In the genomic region with DNA sequence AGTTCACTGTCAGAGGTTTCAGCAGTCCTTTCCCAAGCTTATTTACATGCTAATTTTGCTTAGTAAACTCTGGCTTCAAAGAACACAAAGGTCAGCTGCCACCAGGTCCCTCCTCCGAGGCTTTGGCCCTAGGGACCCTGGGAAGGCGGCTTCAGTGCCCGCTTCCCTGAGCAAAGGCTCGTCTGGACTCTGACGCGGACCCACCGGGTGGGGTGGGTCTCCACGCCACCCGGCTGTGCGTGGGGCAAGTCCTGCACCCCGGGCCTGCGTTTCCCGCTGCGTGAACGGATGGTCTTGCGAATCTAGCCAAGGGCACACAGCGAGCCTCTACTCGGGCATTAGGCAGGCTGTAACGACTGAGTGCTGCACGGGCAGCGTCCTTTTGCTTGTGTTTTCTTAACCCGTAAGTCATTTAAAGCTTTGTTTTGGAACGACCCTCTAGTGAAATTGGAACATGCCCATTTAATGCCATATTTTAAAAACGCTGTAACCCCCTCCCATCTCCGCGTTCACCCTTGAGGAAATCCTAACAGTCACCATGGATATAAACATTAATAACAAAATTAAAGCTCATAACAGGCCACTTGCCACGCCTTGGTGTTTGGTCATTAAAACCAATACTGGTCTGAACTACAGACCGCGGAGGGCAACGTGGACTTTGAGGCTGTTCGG, we compare ENCODE assay signal across 8 cellular contexts. TPM values are rescaled to one million over a fixed set of nuclear protein-coding genes. Genes with fewer than 3 reads are reported as not detected.
DNase-seq lines count a peak whose midpoint lies in the region; ATAC-seq and TF ChIP-seq lines count a peak whose summit lies in the region.

No MANE protein-coding gene starts in this region.

- peak overlapping the region; percentile 84 for H3K9ac ChIP-seq in neuronal stem cell (ENCODE audit: low read depth, low read length, poor library complexity)

- peak overlapping the region; percentile 93 for H3K18ac ChIP-seq in neuronal stem cell (ENCODE audit: low read length)

- no peak for TF ChIP-seq CTCF in GM12865 (IDR thresholded peaks at IDR 0.05; ENCODE audit: insufficient read depth, low read depth, low read length, missing control alignments)

- H2AK5ac ChIP-seq in neuronal stem cell (ENCODE audit: low read depth, low read length), result no peak overlapping the region

- H3K4me3 ChIP-seq in GM12865 (ENCODE audit: low read depth, low read length) (peak overlapping the region; percentile 83), SJCRH30 (peak overlapping the region; percentile 86), neuronal stem cell (ENCODE audit: low read length in 2 of 2) (peak overlapping the region; percentile 84 to 93)

- H2BK5ac ChIP-seq in neuronal stem cell (ENCODE audit: low read length), result no peak overlapping the region

- H2BK120ac ChIP-seq in neuronal stem cell (ENCODE audit: low read depth, low read length), result no peak overlapping the region

- H3K27me3 ChIP-seq in SJCRH30 (no peaks in the 10 kb centered on the region), neuronal stem cell (ENCODE audit: control insufficient read depth in 3 of 3, insufficient read depth in 3 of 3, low read depth in 1 of 3, low read length in 3 of 3) (peaks cover 0 to 13% (median 0%) of the 10 kb centered on the region in 3 experiments)

- DNase-seq in GM12865 (ENCODE audit: low read depth) (peak; percentile 10), SJCRH30 (no peak), fibroblast of gingiva (ENCODE audit: low read depth) (peak; percentile 12), neuronal stem cell (ENCODE audit: low spot score) (no peak), NCI-H2196 (lab: John Stamatoyannopoulos, UW; ENCODE audit: unreplicated experiment) (no peak), NCI-H1694 (lab: John Stamatoyannopoulos, UW) (no peak)

- H3K4me1 ChIP-seq in SJCRH30 (no peaks in the 10 kb centered on the region), neuronal stem cell (ENCODE audit: control insufficient read depth in 2 of 2, insufficient read depth in 1 of 2, low read depth in 1 of 2, low read length in 2 of 2) (peaks cover 6 to 10% of the 10 kb centered on the region in 2 donors)

- H3K4me2 ChIP-seq in neuronal stem cell (ENCODE audit: insufficient read depth, low read length, poor library complexity, severe bottlenecking), result peak overlapping the region; percentile 77

- H4K91ac ChIP-seq in neuronal stem cell (ENCODE audit: low read depth, low read length, poor library complexity), result no peak overlapping the region

- H3K23ac ChIP-seq in neuronal stem cell (ENCODE audit: low read depth, low read length, poor library complexity), result peak overlapping the region; percentile 32

- no peak overlapping the region; the same call in 1 of the 2 replicates for H3K27ac ChIP-seq in SJCRH30
- no peak overlapping the region for H3K27ac ChIP-seq in neuronal stem cell (replicated peaks; ENCODE audit: low read length)

- H3K36me3 ChIP-seq in SJCRH30, result no peaks in the 10 kb centered on the region
- peaks cover under 1 to 9% of the 10 kb centered on the region in 2 donors for H3K36me3 ChIP-seq in neuronal stem cell (replicated peaks in 1 of 2; ENCODE audit: control insufficient read depth in 2 of 2, insufficient read depth in 2 of 2, low read length in 2 of 2)

- H3K9me3 ChIP-seq in SJCRH30 (replicated peaks) (no peaks in the 10 kb centered on the region), neuronal stem cell (replicated peaks in 1 of 2; ENCODE audit: control insufficient read depth in 2 of 2, insufficient read depth in 1 of 2, low read depth in 1 of 2, low read length in 2 of 2) (peaks cover 4 to 6% of the 10 kb centered on the region in 2 donors)

- peak overlapping the region; percentile 99 for H2AFZ ChIP-seq in neuronal stem cell (ENCODE audit: low read length)

- H3K14ac ChIP-seq in neuronal stem cell (ENCODE audit: low read length), result peak overlapping the region; percentile 72

- peaks cover 6% of the 10 kb centered on the region for H3K79me1 ChIP-seq in neuronal stem cell (ENCODE audit: low read depth, low read length)

- no CpG with 5 or more reads among the region's 31 CpGs for WGBS in neuronal stem cell (ENCODE audit: extremely low coverage in 2 of 2, insufficient read length in 2 of 2, insufficient replicate concordance in 1 of 2), 2 donors

- H2BK12ac ChIP-seq in neuronal stem cell (ENCODE audit: low read length), result no peak overlapping the region

- ATAC-seq in GM19467 (IDR thresholded peaks at IDR 0.05; ENCODE audit: unreplicated experiment) (no peak), HG03520 (IDR thresholded peaks at IDR 0.05; ENCODE audit: unreplicated experiment) (no peak)

- no peak overlapping the region for H4K8ac ChIP-seq in neuronal stem cell (ENCODE audit: low read depth, low read length)

- no peak overlapping the region for H3K4ac ChIP-seq in neuronal stem cell (ENCODE audit: low read length)

- no peak overlapping the region for H2BK15ac ChIP-seq in neuronal stem cell (ENCODE audit: low read length)

RNA-seq across cellular contexts. Expression of a gene that starts 0.8 kb away (rescaled TPM):
- 45.6 and 46.9 TPM in 2 replicates for total RNA-seq in SJCRH30 (2014; rRNA removed; shearing (Covaris generic))
- polyA plus RNA-seq in neuronal stem cell (2013, experiment 1 of 2), result 22.1 TPM
- 22.3 TPM for polyA plus RNA-seq in neuronal stem cell (2013, experiment 2 of 2)

Comparison
In these comparisons a context has a peak if more than half of its experiments do, and no peak if none do; other contexts are left out.
1. DNase-seq: peak in GM12865 (single experiment) and fibroblast of gingiva (single experiment); none in SJCRH30 (0 of 2), neuronal stem cell (single experiment), NCI-H2196 (single experiment) and NCI-H1694 (single experiment).
2. Peak in every context shown above with its lines, with median percentiles within 50 percentile points of each other: H3K4me3 ChIP-seq.